12 cellular contexts compared by ENCODE assay signal in genomic region chr1:183443466-183443865, GRCh38. TPM values are rescaled to one million over a fixed set of nuclear protein-coding genes. Genes with fewer than 3 reads are reported as not detected.
DNase-seq lines count a peak whose midpoint lies in the region; TF ChIP-seq lines count a peak whose summit lies in the region.
"Had no signal": no experiment of that assay in that cellular context is flagged by ENCODE, and none has a peak within 500 bp of the region (broad histone marks: within the 10 kb centered on the region; RNA-seq: fewer than 3 reads in every experiment).

No MANE protein-coding gene starts in this region.

- H3K27ac ChIP-seq in PC-9 (peak overlapping the region; percentile 61; the same call in 1 of the 2 replicates), A673 (ENCODE audit: low read depth, low read length, poor library complexity, severe bottlenecking) (no peak overlapping the region)

- no peaks in the 10 kb centered on the region for H3K27me3 ChIP-seq in PC-9 (ENCODE audit: insufficient read depth, low read depth)
- peaks cover 15% of the 10 kb centered on the region for H3K27me3 ChIP-seq in MG63
- H3K27me3 ChIP-seq in A673 (replicated peaks; ENCODE audit: insufficient read depth, low read depth, low read length, poor library complexity), result peaks cover 11% of the 10 kb centered on the region

- H3K4me3 ChIP-seq in PC-9 (no peak overlapping the region), MG63 (no peak overlapping the region), A673 (ENCODE audit: low read depth, low read length, poor library complexity, severe bottlenecking) (no peak overlapping the region)

- intact Hi-C loops in PC-9 (cut with micrococcal nuclease; ENCODE audit: unreplicated experiment), result no loop called here
- intact Hi-C loops in A673 (cut with micrococcal nuclease; ENCODE audit: unreplicated experiment), result no loop called here

- CTCF ChIA-PET in PC-9 (lab: Charles Lee) (no interaction called here), A673 (lab: Charles Lee) (no interaction called here)

- H4K20me1 ChIP-seq in PC-9 (ENCODE audit: insufficient read depth), result no peaks in the 10 kb centered on the region

- H3K36me3 ChIP-seq in PC-9 (ENCODE audit: low read depth), result no peaks in the 10 kb centered on the region
- H3K36me3 ChIP-seq in MG63, result no peaks in the 10 kb centered on the region
- H3K36me3 ChIP-seq in A673 (ENCODE audit: insufficient read depth, low read length, poor library complexity, severe bottlenecking), result no peaks in the 10 kb centered on the region

- no peak overlapping the region for H2AFZ ChIP-seq in PC-9

- H3K79me2 ChIP-seq in PC-9 (ENCODE audit: low read depth), result no peaks in the 10 kb centered on the region

- DNase-seq in G401 (ENCODE audit: low spot score) (peak; percentile 58), PC-9 (no peak), cerebellar cortex (ENCODE audit: low spot score) (peak; percentile 49), retina (peak; percentile 9), MG63 (no peak), A673 (ENCODE audit: low spot score) (no peak)
- no peak for DNase-seq in activated CD8-positive, alpha-beta memory T cell treated with anti-CD3 and anti-CD28 coated beads for 24 hours
- DNase-seq: CD8-positive, alpha-beta memory T cell; DND-41; GF-D8; HFFc6 had no signal

- H3K4me1 ChIP-seq in PC-9 (replicated peaks; ENCODE audit: insufficient read depth) (peaks cover 33% of the 10 kb centered on the region), A673 (ENCODE audit: insufficient read depth, low read length, poor library complexity, severe bottlenecking) (no peaks in the 10 kb centered on the region)

- peak overlapping the region; percentile 57; the same call in 1 of the 2 replicates for H3K4me2 ChIP-seq in PC-9

- no peaks in the 10 kb centered on the region for H3K9me2 ChIP-seq in PC-9 (ENCODE audit: insufficient read depth)

- in situ Hi-C loops in G401 (cut with HindIII; ENCODE audit: low sequenced_read_pairs), result no loop called here

- POLR2A ChIA-PET in PC-9 (lab: Charles Lee; ENCODE audit: unreplicated experiment) (no interaction called here), A673 (lab: Charles Lee; ENCODE audit: low non-redundant PET) (no interaction called here)

- no peak for TF ChIP-seq CTCF in PC-9 (conservative IDR thresholded peaks at IDR 0.05)
- TF ChIP-seq CTCF in A673 (conservative IDR thresholded peaks at IDR 0.05; ENCODE audit: low read depth, low read length), result no peak

- BruUV-seq in PC-9 (replicated peaks; lab: Mats Ljungman, UMichigan), result no TSS peak
- BruUV-seq in A673 (replicated peaks; lab: Mats Ljungman, UMichigan), result no TSS peak

- H3K9me3 ChIP-seq in PC-9 (ENCODE audit: insufficient read depth, low read depth) (no peaks in the 10 kb centered on the region), MG63 (no peaks in the 10 kb centered on the region), A673 (ENCODE audit: low read depth, low read length, poor library complexity, severe bottlenecking) (no peaks in the 10 kb centered on the region)
- H3K9me3 ChIP-seq: Caco-2 had no signal

- H3F3A ChIP-seq in PC-9 (ENCODE audit: insufficient read depth, low read depth), result peaks cover 21% of the 10 kb centered on the region; the same call in 1 of the 2 replicates

RNA-seq across cellular contexts. Expression of gene NMNAT2, which starts 25.3 kb away (rescaled TPM):
- total RNA-seq in G401 (2014; rRNA removed; shearing (Covaris generic)), result 0.27 and 0.62 TPM in 2 replicates
- 22.5 and 29.2 TPM in 2 replicates for total RNA-seq in PC-9 (2021)
- total RNA-seq in MG63 (2014; rRNA removed; shearing (Covaris generic); ENCODE audit: low replicate concordance), result 0.07 TPM in 1 of 2 replicates, not detected in the other
- total RNA-seq in A673 (2021), result 0.13 and 0.17 TPM in 2 replicates
- total RNA-seq: CD8-positive, alpha-beta memory T cell had no signal

RNA-seq across cellular contexts. Expression of gene SMG7, which starts 28.8 kb away (rescaled TPM):
- total RNA-seq in G401 (2014; rRNA removed; shearing (Covaris generic)), result 25.7 and 32.7 TPM in 2 replicates
- 56.0 and 72.9 TPM in 2 replicates for total RNA-seq in PC-9 (2021)
- 28.2 and 86.2 TPM in 2 replicates for total RNA-seq in MG63 (2014; rRNA removed; shearing (Covaris generic); ENCODE audit: low replicate concordance)
- 80.8 and 90.7 TPM in 2 replicates for total RNA-seq in A673 (2021)

Comparison
In these comparisons a context has a peak if more than half of its experiments do, and no peak if none do; other contexts are left out.
1. DNase-seq: peak in G401 (single experiment), cerebellar cortex (single experiment) and retina (single experiment); none in PC-9 (0 of 2), MG63 (single experiment), activated CD8-positive, alpha-beta memory T cell treated with anti-CD3 and anti-CD28 coated beads for 24 hours (single experiment) and A673 (single experiment).
2. RNA of gene NMNAT2, which starts 25.3 kb away (total RNA-seq): 22.5 to 29.2 TPM in PC-9; 0.27 to 0.62 TPM in G401, 0.13 to 0.17 TPM in A673 and 0.07 TPM in MG63; every median in the first group is over 10 times any median in the second.